In genomic region chr14:58969951-58970751, GRCh38 we compare ENCODE assay signal across 13 cellular contexts.
DNase-seq lines count a peak whose midpoint lies in the region; ATAC-seq lines count a peak whose summit lies in the region.
"Had no signal": no experiment of that assay in that cellular context is flagged by ENCODE, and none has a peak within 500 bp of the region (broad histone marks: within the 10 kb centered on the region; RNA-seq: fewer than 3 reads in every experiment).

No MANE protein-coding gene starts in this region.

- ATAC-seq in HG02759 (IDR thresholded peaks at IDR 0.05; ENCODE audit: unreplicated experiment) (peak; percentile 81), HG03108 (IDR thresholded peaks at IDR 0.05; ENCODE audit: unreplicated experiment) (no peak)
- ATAC-seq: activated CD8-positive, alpha-beta T cell treated with anti-CD3 and anti-CD28 coated beads, Interleukin-2, amount 10 ng/mL, durations not matched to agents 7 days and 5 days; activated naive CD4-positive, alpha-beta T cell treated with anti-CD3 and anti-CD28 coated beads, Interleukin-2, amount 50 U/mL, for 72 hours had no signal

- DNase-seq in ELR (ENCODE audit: low read depth) (peak; percentile 52), astrocyte of the hippocampus (ENCODE audit: low read depth, low spot score) (peak; percentile 81), kidney tubule cell (ENCODE audit: low spot score) (peak; percentile 84), NCI-H446 (lab: John Stamatoyannopoulos, UW) (no peak), SW 1271 (lab: John Stamatoyannopoulos, UW) (no peak), dermis blood vessel endothelial cell (no peak)
- DNase-seq: activated CD8-positive, alpha-beta T cell treated with anti-CD3 and anti-CD28 coated beads, Interleukin-2, amount 10 ng/mL, durations not matched to agents 7 days and 5 days; effector CD8-positive, alpha-beta T cell; NCI-H1105 treated with DMSO at 0.1 percent for 48 hours; transverse colon had no signal

Comparison
In these comparisons a context has a peak if more than half of its experiments do, and no peak if none do; other contexts are left out.
1. DNase-seq: peak in ELR (single experiment), astrocyte of the hippocampus (single experiment) and kidney tubule cell (single experiment); none in NCI-H446 (0 of 2), SW 1271 (0 of 2) and dermis blood vessel endothelial cell (single experiment).